29 cellular contexts compared by ENCODE assay signal in genomic region chr10:5265139-5265538, GRCh38.
"Had no signal": no experiment of that assay in that cellular context is flagged by ENCODE, and none has a peak within 500 bp of the region (broad histone marks: within the 10 kb centered on the region; RNA-seq: fewer than 3 reads in every experiment).

No MANE protein-coding gene starts in this region.

- DNase-seq: heart left ventricle; hypothalamus; immature natural killer cell; islet precursor cell; kidney glomerular epithelial cell; left colon; left ventricle myocardium superior; lower lobe of right lung; mammary epithelial cell; mesenchymal stem cell; naive thymus-derived CD8-positive, alpha-beta T cell; nucleus accumbens; pancreas; posterior cingulate gyrus; retina; right cardiac atrium; spleen; stimulated activated CD4-positive, alpha-beta T cell treated with anti-CD3 and anti-CD28 coated beads, Interleukin-1b, Interleukin-23, amount 100 ng/mL, for 48 hours; stimulated activated CD4-positive, alpha-beta T cell treated with anti-CD3 and anti-CD28 coated beads, Interleukin-2, amount 100 ng/mL, for 48 hours; stimulated activated CD4-positive, alpha-beta T cell treated with anti-CD3 and anti-CD28 coated beads, Interleukin-4, amount 100 ng/mL, for 4 hours; stimulated activated CD8-positive, alpha-beta memory T cell treated with anti-CD3 and anti-CD28 coated beads, Interleukin-4, amount 100 ng/mL, for 48 hours; stimulated activated naive CD4-positive, alpha-beta T cell treated with Interleukin-2 at 50 U/mL for 16 hours; stimulated activated naive CD8-positive, alpha-beta T cell treated with anti-CD3 and anti-CD28 coated beads, Interleukin-15, amount 100 ng/mL, for 72 hours; substantia nigra; uterus had no signal

- H3K36me3 ChIP-seq: heart left ventricle, lower lobe of right lung, pancreas, spleen, tibial nerve, uterus had no signal

- H3K27me3 ChIP-seq: pancreas, spleen, tibial nerve, uterus had no signal

- H3K4me1 ChIP-seq: heart left ventricle, lower lobe of right lung, pancreas, spleen, tibial nerve, uterus had no signal

- ATAC-seq: heart left ventricle; left colon; left ventricle myocardium superior; lower lobe of right lung; naive thymus-derived CD8-positive, alpha-beta T cell; pancreas; right cardiac atrium; sciatic nerve; stimulated activated memory B cell treated with anti-CD40 and anti-IgM and Interleukin-4, amounts not matched to agents 10 μg/mL and 1 μg/mL and 100 μg/mL, for 72 hours; stimulated activated naive CD8-positive, alpha-beta T cell treated with anti-CD3 and anti-CD28 coated beads, Interleukin-15, amount 100 ng/mL, for 72 hours had no signal

- H3K4me3 ChIP-seq: heart left ventricle, lower lobe of right lung, pancreas, skin epidermis, spleen, tibial nerve, uterus had no signal

- H3K27ac ChIP-seq: heart left ventricle, lower lobe of right lung, pancreas, skin epidermis, spleen, tibial nerve, uterus had no signal
